1 cellular context compared by ENCODE assay signal in the genomic region with DNA sequence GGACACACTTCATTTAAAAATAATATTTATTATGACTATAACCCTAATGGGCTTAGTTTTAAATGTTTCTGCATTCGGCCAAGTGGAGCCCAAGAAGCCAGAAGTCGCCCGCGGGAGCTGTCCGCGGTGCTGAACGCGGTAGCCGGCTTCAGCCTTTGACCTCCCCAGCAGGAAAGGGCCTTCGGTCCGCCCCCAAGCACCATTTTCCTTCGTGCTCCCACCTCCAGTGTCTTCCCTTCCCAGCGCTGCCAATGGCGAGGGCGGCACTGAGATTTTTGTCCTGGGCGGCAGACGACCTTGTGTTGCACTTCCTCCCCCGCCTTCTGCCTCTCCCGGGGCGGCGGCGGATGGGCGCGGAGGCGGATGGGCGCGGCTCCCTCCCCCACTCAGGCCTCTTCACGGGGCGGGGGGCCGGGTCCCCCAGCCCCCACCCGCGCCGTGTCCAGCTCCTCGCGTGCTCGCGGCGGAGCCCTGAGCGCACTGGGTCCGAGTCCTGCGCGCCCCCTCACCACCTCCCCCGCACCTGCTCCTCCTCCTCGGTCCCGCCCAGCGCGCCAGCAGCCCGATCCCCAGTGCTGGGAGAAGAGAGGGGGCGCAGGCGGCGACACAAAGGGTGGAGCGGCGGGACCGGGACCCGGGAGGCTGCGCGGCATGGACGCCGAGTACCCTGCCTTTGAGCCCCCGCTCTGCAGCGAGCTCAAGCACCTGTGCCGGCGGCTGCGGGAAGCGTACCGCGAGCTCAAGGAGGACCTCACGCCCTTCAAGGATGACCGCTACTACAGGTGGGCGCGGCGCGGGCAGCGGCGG.
TF ChIP-seq lines count a peak whose summit lies in the region.

No MANE protein-coding gene starts in this region.

TF ChIP-seq in HepG2, 621 proteins besides CTCF, POLR2A, EP300 and RAD21 (continued from another document and continues in another):
- no peak for TF ChIP-seq SMAD1 (CRISPR knock-in tag; IDR thresholded peaks at IDR 0.05; ENCODE audit: borderline replicate concordance, low read depth)
- 0 out of 2 replicates have a peak, but pooled peaks have one; percentile 32 for TF ChIP-seq ZNF75D (CRISPR knock-in tag; IDR thresholded peaks at IDR 0.05; ENCODE audit: borderline replicate concordance)
- TF ChIP-seq NCOA1 (CRISPR knock-in tag; IDR thresholded peaks at IDR 0.05): peak; percentile 97
- no peak; the same call in 1 of the 2 replicates for TF ChIP-seq DPF2 (CRISPR knock-in tag; IDR thresholded peaks at IDR 0.05; ENCODE audit: borderline replicate concordance, low read depth)
- 0 out of 2 replicates have a peak, but pooled peaks have one; percentile 89 for TF ChIP-seq GPN1 (CRISPR knock-in tag; IDR thresholded peaks at IDR 0.05; ENCODE audit: borderline replicate concordance)
- TF ChIP-seq AKAP8 (CRISPR knock-in tag; IDR thresholded peaks at IDR 0.05): peak; percentile 40; the same call in 1 of the 2 replicates
- TF ChIP-seq, protein P1, sequence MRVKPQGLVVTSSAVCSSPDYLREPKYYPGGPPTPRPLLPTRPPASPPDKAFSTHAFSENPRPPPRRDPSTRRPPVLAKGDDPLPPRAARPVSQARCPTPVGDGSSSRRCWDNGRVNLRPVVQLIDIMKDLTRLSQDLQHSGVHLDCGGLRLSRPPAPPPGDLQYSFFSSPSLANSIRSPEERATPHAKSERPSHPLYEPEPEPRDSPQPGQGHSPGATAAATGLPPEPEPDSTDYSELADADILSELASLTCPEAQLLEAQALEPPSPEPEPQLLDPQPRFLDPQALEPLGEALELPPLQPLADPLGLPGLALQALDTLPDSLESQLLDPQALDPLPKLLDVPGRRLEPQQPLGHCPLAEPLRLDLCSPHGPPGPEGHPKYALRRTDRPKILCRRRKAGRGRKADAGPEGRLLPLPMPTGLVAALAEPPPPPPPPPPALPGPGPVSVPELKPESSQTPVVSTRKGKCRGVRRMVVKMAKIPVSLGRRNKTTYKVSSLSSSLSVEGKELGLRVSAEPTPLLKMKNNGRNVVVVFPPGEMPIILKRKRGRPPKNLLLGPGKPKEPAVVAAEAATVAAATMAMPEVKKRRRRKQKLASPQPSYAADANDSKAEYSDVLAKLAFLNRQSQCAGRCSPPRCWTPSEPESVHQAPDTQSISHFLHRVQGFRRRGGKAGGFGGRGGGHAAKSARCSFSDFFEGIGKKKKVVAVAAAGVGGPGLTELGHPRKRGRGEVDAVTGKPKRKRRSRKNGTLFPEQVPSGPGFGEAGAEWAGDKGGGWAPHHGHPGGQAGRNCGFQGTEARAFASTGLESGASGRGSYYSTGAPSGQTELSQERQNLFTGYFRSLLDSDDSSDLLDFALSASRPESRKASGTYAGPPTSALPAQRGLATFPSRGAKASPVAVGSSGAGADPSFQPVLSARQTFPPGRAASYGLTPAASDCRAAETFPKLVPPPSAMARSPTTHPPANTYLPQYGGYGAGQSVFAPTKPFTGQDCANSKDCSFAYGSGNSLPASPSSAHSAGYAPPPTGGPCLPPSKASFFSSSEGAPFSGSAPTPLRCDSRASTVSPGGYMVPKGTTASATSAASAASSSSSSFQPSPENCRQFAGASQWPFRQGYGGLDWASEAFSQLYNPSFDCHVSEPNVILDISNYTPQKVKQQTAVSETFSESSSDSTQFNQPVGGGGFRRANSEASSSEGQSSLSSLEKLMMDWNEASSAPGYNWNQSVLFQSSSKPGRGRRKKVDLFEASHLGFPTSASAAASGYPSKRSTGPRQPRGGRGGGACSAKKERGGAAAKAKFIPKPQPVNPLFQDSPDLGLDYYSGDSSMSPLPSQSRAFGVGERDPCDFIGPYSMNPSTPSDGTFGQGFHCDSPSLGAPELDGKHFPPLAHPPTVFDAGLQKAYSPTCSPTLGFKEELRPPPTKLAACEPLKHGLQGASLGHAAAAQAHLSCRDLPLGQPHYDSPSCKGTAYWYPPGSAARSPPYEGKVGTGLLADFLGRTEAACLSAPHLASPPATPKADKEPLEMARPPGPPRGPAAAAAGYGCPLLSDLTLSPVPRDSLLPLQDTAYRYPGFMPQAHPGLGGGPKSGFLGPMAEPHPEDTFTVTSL (CRISPR knock-in tag; IDR thresholded peaks at IDR 0.05; ENCODE audit: borderline replicate concordance): peak; percentile 38
- TF ChIP-seq CBX5 (CRISPR knock-in tag; IDR thresholded peaks at IDR 0.05; ENCODE audit: borderline replicate concordance): peak; percentile 93
- peak; percentile 81; the same call in 1 of the 2 replicates for TF ChIP-seq ZNF670 (CRISPR knock-in tag; IDR thresholded peaks at IDR 0.05; ENCODE audit: borderline replicate concordance)
- TF ChIP-seq ZNF780A (CRISPR knock-in tag; IDR thresholded peaks at IDR 0.05): peak; percentile 93
- peak; percentile 79 for TF ChIP-seq YY1 (IDR thresholded peaks at IDR 0.05; ENCODE audit: insufficient read depth, insufficient replicate concordance, low read depth, low read length)
- TF ChIP-seq, protein P2, sequence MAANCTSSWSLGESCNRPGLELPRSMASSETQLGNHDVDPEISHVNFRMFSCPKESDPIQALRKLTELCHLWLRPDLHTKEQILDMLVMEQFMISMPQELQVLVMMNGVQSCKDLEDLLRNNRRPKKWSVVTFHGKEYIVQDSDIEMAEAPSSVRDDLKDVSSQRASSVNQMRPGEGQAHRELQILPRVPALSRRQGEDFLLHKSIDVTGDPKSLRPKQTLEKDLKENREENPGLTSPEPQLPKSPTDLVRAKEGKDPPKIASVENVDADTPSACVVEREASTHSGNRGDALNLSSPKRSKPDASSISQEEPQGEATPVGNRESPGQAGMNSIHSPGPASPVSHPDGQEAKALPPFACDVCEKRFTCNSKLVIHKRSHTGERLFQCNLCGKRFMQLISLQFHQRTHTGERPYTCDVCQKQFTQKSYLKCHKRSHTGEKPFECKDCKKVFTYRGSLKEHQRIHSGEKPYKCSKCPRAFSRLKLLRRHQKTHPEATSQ (CRISPR knock-in tag; IDR thresholded peaks at IDR 0.05; ENCODE audit: borderline replicate concordance): peak; percentile 90
- TF ChIP-seq ETV5 (CRISPR knock-in tag; IDR thresholded peaks at IDR 0.05; ENCODE audit: borderline replicate concordance): peak; percentile 85
- TF ChIP-seq AGO1 (IDR thresholded peaks at IDR 0.05; ENCODE audit: low read depth, low read length, poor library complexity, severe bottlenecking): no peak
- peak; percentile 70; the same call in 1 of the 2 replicates for TF ChIP-seq SAFB2 (CRISPR knock-in tag; IDR thresholded peaks at IDR 0.05; ENCODE audit: borderline replicate concordance, low read depth)
- TF ChIP-seq ARID2 (CRISPR knock-in tag; IDR thresholded peaks at IDR 0.05; ENCODE audit: borderline replicate concordance): peak; percentile 100
- TF ChIP-seq, protein P3, sequence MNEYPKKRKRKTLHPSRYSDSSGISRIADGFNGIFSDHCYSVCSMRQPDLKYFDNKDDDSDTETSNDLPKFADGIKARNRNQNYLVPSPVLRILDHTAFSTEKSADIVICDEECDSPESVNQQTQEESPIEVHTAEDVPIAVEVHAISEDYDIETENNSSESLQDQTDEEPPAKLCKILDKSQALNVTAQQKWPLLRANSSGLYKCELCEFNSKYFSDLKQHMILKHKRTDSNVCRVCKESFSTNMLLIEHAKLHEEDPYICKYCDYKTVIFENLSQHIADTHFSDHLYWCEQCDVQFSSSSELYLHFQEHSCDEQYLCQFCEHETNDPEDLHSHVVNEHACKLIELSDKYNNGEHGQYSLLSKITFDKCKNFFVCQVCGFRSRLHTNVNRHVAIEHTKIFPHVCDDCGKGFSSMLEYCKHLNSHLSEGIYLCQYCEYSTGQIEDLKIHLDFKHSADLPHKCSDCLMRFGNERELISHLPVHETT (CRISPR knock-in tag; conservative IDR thresholded peaks at IDR 0.05): peak; percentile 88
- TF ChIP-seq KLF15 (CRISPR knock-in tag; IDR thresholded peaks at IDR 0.05; ENCODE audit: borderline replicate concordance): peak; percentile 94
- TF ChIP-seq ZNF354B (CRISPR knock-in tag; IDR thresholded peaks at IDR 0.05): peak; percentile 98
- TF ChIP-seq, protein P4, sequence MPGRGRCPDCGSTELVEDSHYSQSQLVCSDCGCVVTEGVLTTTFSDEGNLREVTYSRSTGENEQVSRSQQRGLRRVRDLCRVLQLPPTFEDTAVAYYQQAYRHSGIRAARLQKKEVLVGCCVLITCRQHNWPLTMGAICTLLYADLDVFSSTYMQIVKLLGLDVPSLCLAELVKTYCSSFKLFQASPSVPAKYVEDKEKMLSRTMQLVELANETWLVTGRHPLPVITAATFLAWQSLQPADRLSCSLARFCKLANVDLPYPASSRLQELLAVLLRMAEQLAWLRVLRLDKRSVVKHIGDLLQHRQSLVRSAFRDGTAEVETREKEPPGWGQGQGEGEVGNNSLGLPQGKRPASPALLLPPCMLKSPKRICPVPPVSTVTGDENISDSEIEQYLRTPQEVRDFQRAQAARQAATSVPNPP (CRISPR knock-in tag; IDR thresholded peaks at IDR 0.05): peak; percentile 74; the same call in 1 of the 2 replicates
- TF ChIP-seq RFX3 (CRISPR knock-in tag; IDR thresholded peaks at IDR 0.05): peak; percentile 57
- no peak for TF ChIP-seq HDAC6 (IDR thresholded peaks at IDR 0.05; ENCODE audit: low read depth, low read length)
- peak; percentile 65; the same call in 1 of the 2 replicates for TF ChIP-seq RCOR2 (CRISPR knock-in tag; IDR thresholded peaks at IDR 0.05)
- no peak for TF ChIP-seq NBN (conservative IDR thresholded peaks at IDR 0.05)
- TF ChIP-seq IKZF1 (IDR thresholded peaks at IDR 0.05): no peak
- peak; percentile 66; the same call in 1 of the 2 replicates for TF ChIP-seq SPEN (CRISPR knock-in tag; IDR thresholded peaks at IDR 0.05; ENCODE audit: low read depth)
- TF ChIP-seq HMG20B (CRISPR knock-in tag; conservative IDR thresholded peaks at IDR 0.05): peak; percentile 98
- TF ChIP-seq ZNF441 (CRISPR knock-in tag; IDR thresholded peaks at IDR 0.05; ENCODE audit: borderline replicate concordance): peak; percentile 98
- TF ChIP-seq ZNF432 (CRISPR knock-in tag; IDR thresholded peaks at IDR 0.05; ENCODE audit: borderline replicate concordance): no peak
- TF ChIP-seq ZNF839 (CRISPR knock-in tag; IDR thresholded peaks at IDR 0.05; ENCODE audit: borderline replicate concordance): no peak
- TF ChIP-seq ZNF792 (CRISPR knock-in tag; IDR thresholded peaks at IDR 0.05): peak; percentile 99
- TF ChIP-seq REPIN1 (CRISPR knock-in tag; IDR thresholded peaks at IDR 0.05; ENCODE audit: borderline replicate concordance, low read depth): peak; percentile 97
- TF ChIP-seq, protein P5, sequence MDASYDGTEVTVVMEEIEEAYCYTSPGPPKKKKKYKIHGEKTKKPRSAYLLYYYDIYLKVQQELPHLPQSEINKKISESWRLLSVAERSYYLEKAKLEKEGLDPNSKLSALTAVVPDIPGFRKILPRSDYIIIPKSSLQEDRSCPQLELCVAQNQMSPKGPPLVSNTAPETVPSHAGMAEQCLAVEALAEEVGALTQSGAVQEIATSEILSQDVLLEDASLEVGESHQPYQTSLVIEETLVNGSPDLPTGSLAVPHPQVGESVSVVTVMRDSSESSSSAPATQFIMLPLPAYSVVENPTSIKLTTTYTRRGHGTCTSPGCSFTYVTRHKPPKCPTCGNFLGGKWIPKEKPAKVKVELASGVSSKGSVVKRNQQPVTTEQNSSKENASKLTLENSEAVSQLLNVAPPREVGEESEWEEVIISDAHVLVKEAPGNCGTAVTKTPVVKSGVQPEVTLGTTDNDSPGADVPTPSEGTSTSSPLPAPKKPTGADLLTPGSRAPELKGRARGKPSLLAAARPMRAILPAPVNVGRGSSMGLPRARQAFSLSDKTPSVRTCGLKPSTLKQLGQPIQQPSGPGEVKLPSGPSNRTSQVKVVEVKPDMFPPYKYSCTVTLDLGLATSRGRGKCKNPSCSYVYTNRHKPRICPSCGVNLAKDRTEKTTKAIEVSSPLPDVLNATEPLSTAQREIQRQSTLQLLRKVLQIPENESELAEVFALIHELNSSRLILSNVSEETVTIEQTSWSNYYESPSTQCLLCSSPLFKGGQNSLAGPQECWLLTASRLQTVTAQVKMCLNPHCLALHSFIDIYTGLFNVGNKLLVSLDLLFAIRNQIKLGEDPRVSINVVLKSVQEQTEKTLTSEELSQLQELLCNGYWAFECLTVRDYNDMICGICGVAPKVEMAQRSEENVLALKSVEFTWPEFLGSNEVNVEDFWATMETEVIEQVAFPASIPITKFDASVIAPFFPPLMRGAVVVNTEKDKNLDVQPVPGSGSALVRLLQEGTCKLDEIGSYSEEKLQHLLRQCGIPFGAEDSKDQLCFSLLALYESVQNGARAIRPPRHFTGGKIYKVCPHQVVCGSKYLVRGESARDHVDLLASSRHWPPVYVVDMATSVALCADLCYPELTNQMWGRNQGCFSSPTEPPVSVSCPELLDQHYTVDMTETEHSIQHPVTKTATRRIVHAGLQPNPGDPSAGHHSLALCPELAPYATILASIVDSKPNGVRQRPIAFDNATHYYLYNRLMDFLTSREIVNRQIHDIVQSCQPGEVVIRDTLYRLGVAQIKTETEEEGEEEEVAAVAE (CRISPR knock-in tag; IDR thresholded peaks at IDR 0.05; ENCODE audit: borderline replicate concordance): peak; percentile 96
- TF ChIP-seq MLLT10 (CRISPR knock-in tag; IDR thresholded peaks at IDR 0.05): no peak
- peak; percentile 86 for TF ChIP-seq ZNF263 (CRISPR knock-in tag; IDR thresholded peaks at IDR 0.05)
- TF ChIP-seq BRCA1 (CRISPR knock-in tag; IDR thresholded peaks at IDR 0.05): peak; percentile 99
- TF ChIP-seq, protein P6, sequence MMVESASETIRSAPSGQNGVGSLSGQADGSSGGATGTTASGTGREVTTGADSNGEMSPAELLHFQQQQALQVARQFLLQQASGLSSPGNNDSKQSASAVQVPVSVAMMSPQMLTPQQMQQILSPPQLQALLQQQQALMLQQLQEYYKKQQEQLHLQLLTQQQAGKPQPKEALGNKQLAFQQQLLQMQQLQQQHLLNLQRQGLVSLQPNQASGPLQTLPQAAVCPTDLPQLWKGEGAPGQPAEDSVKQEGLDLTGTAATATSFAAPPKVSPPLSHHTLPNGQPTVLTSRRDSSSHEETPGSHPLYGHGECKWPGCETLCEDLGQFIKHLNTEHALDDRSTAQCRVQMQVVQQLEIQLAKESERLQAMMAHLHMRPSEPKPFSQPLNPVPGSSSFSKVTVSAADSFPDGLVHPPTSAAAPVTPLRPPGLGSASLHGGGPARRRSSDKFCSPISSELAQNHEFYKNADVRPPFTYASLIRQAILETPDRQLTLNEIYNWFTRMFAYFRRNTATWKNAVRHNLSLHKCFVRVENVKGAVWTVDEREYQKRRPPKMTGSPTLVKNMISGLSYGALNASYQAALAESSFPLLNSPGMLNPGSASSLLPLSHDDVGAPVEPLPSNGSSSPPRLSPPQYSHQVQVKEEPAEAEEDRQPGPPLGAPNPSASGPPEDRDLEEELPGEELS (CRISPR knock-in tag; IDR thresholded peaks at IDR 0.05): peak; percentile 74; the same call in 1 of the 2 replicates
- TF ChIP-seq, protein P7, sequence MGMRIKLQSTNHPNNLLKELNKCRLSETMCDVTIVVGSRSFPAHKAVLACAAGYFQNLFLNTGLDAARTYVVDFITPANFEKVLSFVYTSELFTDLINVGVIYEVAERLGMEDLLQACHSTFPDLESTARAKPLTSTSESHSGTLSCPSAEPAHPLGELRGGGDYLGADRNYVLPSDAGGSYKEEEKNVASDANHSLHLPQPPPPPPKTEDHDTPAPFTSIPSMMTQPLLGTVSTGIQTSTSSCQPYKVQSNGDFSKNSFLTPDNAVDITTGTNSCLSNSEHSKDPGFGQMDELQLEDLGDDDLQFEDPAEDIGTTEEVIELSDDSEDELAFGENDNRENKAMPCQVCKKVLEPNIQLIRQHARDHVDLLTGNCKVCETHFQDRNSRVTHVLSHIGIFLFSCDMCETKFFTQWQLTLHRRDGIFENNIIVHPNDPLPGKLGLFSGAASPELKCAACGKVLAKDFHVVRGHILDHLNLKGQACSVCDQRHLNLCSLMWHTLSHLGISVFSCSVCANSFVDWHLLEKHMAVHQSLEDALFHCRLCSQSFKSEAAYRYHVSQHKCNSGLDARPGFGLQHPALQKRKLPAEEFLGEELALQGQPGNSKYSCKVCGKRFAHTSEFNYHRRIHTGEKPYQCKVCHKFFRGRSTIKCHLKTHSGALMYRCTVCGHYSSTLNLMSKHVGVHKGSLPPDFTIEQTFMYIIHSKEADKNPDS (CRISPR knock-in tag; IDR thresholded peaks at IDR 0.05): peak; percentile 19; the same call in 1 of the 2 replicates
- no peak for TF ChIP-seq ZNF382 (CRISPR knock-in tag; IDR thresholded peaks at IDR 0.05; ENCODE audit: borderline replicate concordance)
- TF ChIP-seq FOXM1 (CRISPR knock-in tag; IDR thresholded peaks at IDR 0.05): peak; percentile 73; the same call in 1 of the 2 replicates
